Comparison of ENCODE assay signal across 12 cellular contexts in genomic region chr4:171639540-171639939, GRCh38.
DNase-seq lines count a peak whose midpoint lies in the region; ATAC-seq and TF ChIP-seq lines count a peak whose summit lies in the region.
"Had no signal": no experiment of that assay in that cellular context is flagged by ENCODE, and none has a peak within 500 bp of the region (broad histone marks: within the 10 kb centered on the region; RNA-seq: fewer than 3 reads in every experiment).

No MANE protein-coding gene starts in this region.

- intact Hi-C loops in body of pancreas (cut with DNase I), result no loop called here

- no peak overlapping the region for H3K27ac ChIP-seq in MM.1S (ENCODE audit: low read length)
- no peak overlapping the region for H3K27ac ChIP-seq in body of pancreas
- H3K27ac ChIP-seq: foreskin keratinocyte had no signal

- 35 to 46% methylated on average over 5 of the region's 5 CpGs for WGBS in body of pancreas, 2 donors

- H3K9me3 ChIP-seq in MM.1S (replicated peaks; ENCODE audit: insufficient read depth, low read length), result no peaks in the 10 kb centered on the region
- H3K9me3 ChIP-seq in body of pancreas, result no peaks in the 10 kb centered on the region

- H3K9ac ChIP-seq in MM.1S (ENCODE audit: low read length), result no peak overlapping the region

- TF ChIP-seq CTCF in GM10248 (IDR thresholded peaks at IDR 0.05; ENCODE audit: control extremely low read depth, extremely low read depth, low read depth, missing control alignments), result no peak
- no peak for TF ChIP-seq CTCF in MM.1S (IDR thresholded peaks at IDR 0.05; ENCODE audit: low read length)
- TF ChIP-seq CTCF in body of pancreas (IDR thresholded peaks at IDR 0.05), result no peak

- H3K9me2 ChIP-seq in MM.1S (replicated peaks; ENCODE audit: insufficient read depth, low read length), result no peaks in the 10 kb centered on the region

- H3K4me2 ChIP-seq in MM.1S (ENCODE audit: low read depth, low read length), result peak overlapping the region; percentile 64

- H3K27me3 ChIP-seq in MM.1S (replicated peaks; ENCODE audit: insufficient read depth, low read length) (peaks cover 47% of the 10 kb centered on the region), body of pancreas (no peaks in the 10 kb centered on the region)
- H3K27me3 ChIP-seq: foreskin keratinocyte had no signal

- no peak for TF ChIP-seq POLR2A in body of pancreas (IDR thresholded peaks at IDR 0.05)

- peaks cover 15% of the 10 kb centered on the region for H3F3A ChIP-seq in MM.1S (ENCODE audit: insufficient read depth, low read length)

- H3K36me3 ChIP-seq in MM.1S (replicated peaks; ENCODE audit: insufficient read depth, low read length) (no peaks in the 10 kb centered on the region), body of pancreas (replicated peaks in 1 of 2; ENCODE audit: insufficient read depth in 1 of 2, low read depth in 2 of 2) (no peaks in the 10 kb centered on the region)

- POLR2A ChIA-PET in GM10248 (lab: Yijun Ruan, JAX), result no interaction called here

- CTCF ChIA-PET in GM10248 (lab: Yijun Ruan, JAX), result interaction anchor here (0.8 to 1.5 kb wide), 6 partner anchors 8 to 30 kb away, joined by 3 to 6 read pairs (median 4); no protein-coding TSS in a partner anchor

- ATAC-seq in GM19351 (IDR thresholded peaks at IDR 0.05; ENCODE audit: unreplicated experiment), result peak; percentile 92
- peak; percentile 90 for ATAC-seq in HG02884 (IDR thresholded peaks at IDR 0.05; ENCODE audit: unreplicated experiment)
- no peak for ATAC-seq in body of pancreas
- ATAC-seq: foreskin keratinocyte had no signal

- H3K4me1 ChIP-seq in MM.1S (ENCODE audit: low read length) (peaks cover 15% of the 10 kb centered on the region), body of pancreas (no peaks in the 10 kb centered on the region)
- H3K4me1 ChIP-seq: foreskin keratinocyte had no signal

- H2AFZ ChIP-seq in MM.1S (ENCODE audit: low read length), result no peak overlapping the region

- no peaks in the 10 kb centered on the region for H3K79me2 ChIP-seq in MM.1S (ENCODE audit: low read length)

- H4K20me1 ChIP-seq in MM.1S (ENCODE audit: insufficient read depth, low read length), result peaks cover 5% of the 10 kb centered on the region; the same call in 1 of the 2 replicates

- peak overlapping the region; percentile 13; the same call in 1 of the 2 replicates for H3K4me3 ChIP-seq in MM.1S (ENCODE audit: low read length)
- no peak overlapping the region for H3K4me3 ChIP-seq in body of pancreas

- DNase-seq in GM10248 (ENCODE audit: extremely low spot score) (peak; percentile 44), MM.1S (peak; percentile 75), NK-92 (lab: John Stamatoyannopoulos, UW; ENCODE audit: unreplicated experiment) (no peak), NCI-H2196 treated with DMSO at 0.1 percent for 48 hours (lab: John Stamatoyannopoulos, UW; ENCODE audit: unreplicated experiment) (no peak), NCI-H748 (lab: John Stamatoyannopoulos, UW; ENCODE audit: unreplicated experiment) (no peak), body of pancreas (no peak)
- DNase-seq: activated CD4-positive, alpha-beta T cell treated with anti-CD3 and anti-CD28 coated beads, Interleukin-2, amount 50 U/mL, for 4 hours; foreskin keratinocyte; NCI-H1105 treated with DMSO at 0.1 percent for 48 hours; stimulated activated CD4-positive, alpha-beta T cell treated with anti-CD3 and anti-CD28 coated beads, Interleukin-1b, Interleukin-23, amount 100 ng/mL, for 48 hours had no signal

Comparison
In these comparisons a context has a peak if more than half of its experiments do, and no peak if none do; other contexts are left out.
1. DNase-seq: peak in GM10248 (single experiment) and MM.1S (single experiment); none in NK-92 (single experiment), NCI-H2196 treated with DMSO at 0.1 percent for 48 hours (single experiment), NCI-H748 (single experiment) and body of pancreas (0 of 4).